ENCODE assay signal across 13 cellular contexts in genomic region chr6:12570461-12571030, GRCh38.
DNase-seq lines count a peak whose midpoint lies in the region; ATAC-seq and TF ChIP-seq lines count a peak whose summit lies in the region.
"Had no signal": no experiment of that assay in that cellular context is flagged by ENCODE, and none has a peak within 500 bp of the region (broad histone marks: within the 10 kb centered on the region; RNA-seq: fewer than 3 reads in every experiment).

No MANE protein-coding gene starts in this region.

- TF ChIP-seq CTCF in upper lobe of right lung (IDR thresholded peaks at IDR 0.05) = no peak
- no peak for TF ChIP-seq CTCF in WERI-Rb-1 (IDR thresholded peaks at IDR 0.05; ENCODE audit: low read depth, low read length)

- intact Hi-C loops in left cardiac atrium (cut with DNase I) = no loop called here
- intact Hi-C loops in cardiac septum (cut with DNase I) = no loop called here
- intact Hi-C loops in upper lobe of right lung (cut with DNase I) = no loop called here

- H3K27me3 ChIP-seq in upper lobe of right lung (no peaks in the 10 kb centered on the region), WERI-Rb-1 (ENCODE audit: insufficient read depth, low read depth, severe bottlenecking) (no peaks in the 10 kb centered on the region)
- H3K27me3 ChIP-seq: right lobe of liver had no signal

- H3K4me3 ChIP-seq in upper lobe of right lung (no peak overlapping the region), WERI-Rb-1 (ENCODE audit: low read depth, low read length) (no peak overlapping the region)
- H3K4me3 ChIP-seq: right lobe of liver, thoracic aorta had no signal

- H3K4me1 ChIP-seq in upper lobe of right lung = peaks cover 13% of the 10 kb centered on the region
- H3K4me1 ChIP-seq: right lobe of liver had no signal

- peak; percentile 34 to 58 for ATAC-seq in left cardiac atrium
- ATAC-seq in upper lobe of right lung = peak; percentile 41
- no peak for ATAC-seq in GM19455 (IDR thresholded peaks at IDR 0.05; ENCODE audit: unreplicated experiment)

- H3K27ac ChIP-seq in upper lobe of right lung (no peak overlapping the region), WERI-Rb-1 (no peak overlapping the region)
- H3K27ac ChIP-seq: right lobe of liver, thoracic aorta had no signal

- H3K36me3 ChIP-seq in upper lobe of right lung = no peaks in the 10 kb centered on the region
- H3K36me3 ChIP-seq in WERI-Rb-1 = no peaks in the 10 kb centered on the region
- H3K36me3 ChIP-seq: right lobe of liver, thoracic aorta had no signal

- DNase-seq in left cardiac atrium (no peak), cardiac septum (ENCODE audit: low spot score) (no peak), astrocyte of the hippocampus (ENCODE audit: low read depth, low spot score) (peak; percentile 81), glomerular visceral epithelial cell (ENCODE audit: extremely low spot score) (peak; percentile 49), upper lobe of right lung (no peak), WERI-Rb-1 (no peak), Kasumi-1 (lab: John Stamatoyannopoulos, UW) (no peak)
- DNase-seq: activated CD4-positive, alpha-beta T cell treated with anti-CD3 and anti-CD28 coated beads, Interleukin-2, amount 10 ng/mL, durations not matched to agents 24 days and 14 days; cortex of kidney; NCI-H526 treated with DMSO at 0.1 percent for 48 hours; right lobe of liver had no signal

- H3K9me3 ChIP-seq in upper lobe of right lung (no peaks in the 10 kb centered on the region), WERI-Rb-1 (ENCODE audit: severe bottlenecking) (no peaks in the 10 kb centered on the region)
- H3K9me3 ChIP-seq: right lobe of liver, thoracic aorta had no signal

Comparison
In these comparisons a context has a peak if more than half of its experiments do, and no peak if none do; other contexts are left out.
1. DNase-seq: peak in astrocyte of the hippocampus (single experiment) and glomerular visceral epithelial cell (single experiment); none in left cardiac atrium (single experiment), cardiac septum (single experiment), upper lobe of right lung (single experiment), WERI-Rb-1 (single experiment) and Kasumi-1 (0 of 2).